18 cellular contexts compared by ENCODE assay signal in the genomic region with DNA sequence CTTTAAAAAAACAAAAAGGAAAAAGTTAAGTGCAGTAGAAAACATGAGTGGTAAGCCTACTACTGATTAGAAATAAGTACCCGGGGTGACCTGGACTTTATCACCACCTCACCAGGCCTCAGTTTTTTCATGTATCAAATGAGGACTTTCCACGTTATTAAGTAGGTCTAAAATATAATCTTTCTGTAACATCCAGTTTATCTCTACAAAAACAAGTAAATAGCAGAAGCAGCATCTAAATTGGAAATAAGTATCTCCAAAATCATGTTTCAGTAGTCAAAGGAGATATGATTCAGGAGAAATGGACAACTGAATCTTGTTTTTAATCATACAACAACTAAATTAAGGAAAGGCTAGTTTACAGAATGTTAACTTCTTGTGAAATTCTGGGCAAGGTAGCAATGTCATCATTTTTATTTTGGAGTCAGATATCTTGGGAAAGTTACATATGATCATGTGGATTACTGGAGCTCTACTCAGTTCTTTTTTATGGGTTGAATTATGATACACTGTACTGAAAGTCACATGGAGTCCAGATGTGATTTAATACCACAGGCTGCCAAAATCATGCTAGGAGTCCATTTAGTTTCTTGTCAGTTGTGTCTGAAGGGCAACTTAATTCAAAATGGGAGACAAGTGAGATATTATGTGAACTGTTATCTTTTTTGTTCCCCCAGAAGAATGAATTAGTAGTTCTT.
DNase-seq lines count a peak whose midpoint lies in the region; ATAC-seq and TF ChIP-seq lines count a peak whose summit lies in the region.
"Had no signal": no experiment of that assay in that cellular context is flagged by ENCODE, and none has a peak within 500 bp of the region (broad histone marks: within the 10 kb centered on the region; RNA-seq: fewer than 3 reads in every experiment).

No MANE protein-coding gene starts in this region.

- no peaks in the 10 kb centered on the region for H3K27me3 Mint-ChIP-seq in mesothelial cell of epicardium (ENCODE audit: low read depth)

- no peak overlapping the region for H3K4me3 Mint-ChIP-seq in mesothelial cell of epicardium
- H3K4me3 Mint-ChIP-seq: endodermal cell, neural progenitor cell had no signal

- DNase-seq in AG09319 (ENCODE audit: extremely low read depth, low read depth) = peak; percentile 73
- DNase-seq in HCEC 1CT = peak; percentile 4
- peak; percentile 51 for DNase-seq in dedifferentiated amniotic fluid mesenchymal stem cell (ENCODE audit: extremely low spot score)
- DNase-seq in mesothelial cell of epicardium (ENCODE audit: low spot score in 2 of 2, unreplicated experiment in 2 of 2) = no peak
- no peak for DNase-seq in activated CD4-positive, CD25-positive, alpha-beta regulatory T cell (lab: John Stamatoyannopoulos, UW)
- no peak for DNase-seq in stimulated activated CD4-positive, alpha-beta T cell treated with anti-CD3 and anti-CD28 coated beads, Interleukin-2, amount 100 ng/mL, for 48 hours
- no peak for DNase-seq in kidney tubule cell (ENCODE audit: low spot score)
- DNase-seq: activated CD4-positive, alpha-beta T cell treated with anti-CD3 and anti-CD28 coated beads for 48 hours; activated effector memory CD4-positive, alpha-beta T cell treated with Interleukin-2 at 50 U/mL for 16 hours; adrenal gland; cerebellar nuclear complex; endodermal cell; left colon; NCI-H1105; NCI-H2081 treated with DMSO at 0.1 percent for 48 hours; NCI-H510A had no signal

- H3K36me3 Mint-ChIP-seq in mesothelial cell of epicardium = no peaks in the 10 kb centered on the region

- peaks cover 40% of the 10 kb centered on the region for H3K4me1 Mint-ChIP-seq in mesothelial cell of epicardium
- H3K4me1 Mint-ChIP-seq: neural progenitor cell had no signal

- no peak for ATAC-seq in HG02571 (IDR thresholded peaks at IDR 0.05; ENCODE audit: unreplicated experiment)
- ATAC-seq: left colon had no signal

- H3K27ac Mint-ChIP-seq in mesothelial cell of epicardium = peak overlapping the region; percentile 20
- H3K27ac Mint-ChIP-seq: endodermal cell, neural progenitor cell had no signal

- no peaks in the 10 kb centered on the region for H3K9me3 Mint-ChIP-seq in mesothelial cell of epicardium
- H3K9me3 Mint-ChIP-seq: endodermal cell had no signal

- TF ChIP-seq CTCF in AG09319 (IDR thresholded peaks at IDR 0.05; ENCODE audit: low read depth, low read length) (no peak), mesothelial cell of epicardium (IDR thresholded peaks at IDR 0.05; ENCODE audit: unreplicated experiment) (no peak)

Comparison
In these comparisons a context has a peak if more than half of its experiments do, and no peak if none do; other contexts are left out.
1. DNase-seq: peak in AG09319 (single experiment), HCEC 1CT (single experiment) and dedifferentiated amniotic fluid mesenchymal stem cell (single experiment); none in mesothelial cell of epicardium (0 of 2), activated CD4-positive, CD25-positive, alpha-beta regulatory T cell (0 of 4), stimulated activated CD4-positive, alpha-beta T cell treated with anti-CD3 and anti-CD28 coated beads, Interleukin-2, amount 100 ng/mL, for 48 hours (0 of 2) and kidney tubule cell (single experiment).